24 cellular contexts compared by ENCODE assay signal in genomic region chr1:30508651-30509050, GRCh38.
"Had no signal": no experiment of that assay in that cellular context is flagged by ENCODE, and none has a peak within 500 bp of the region (broad histone marks: within the 10 kb centered on the region; RNA-seq: fewer than 3 reads in every experiment).

No MANE protein-coding gene starts in this region.

- H3K4me1 ChIP-seq: left ventricle myocardium inferior, pancreas, right atrium auricular region, right lobe of liver, suprapubic skin, tibial artery, uterus had no signal

- H3K36me3 Mint-ChIP-seq: memory B cell; naive thymus-derived CD4-positive, alpha-beta T cell; natural killer cell treated with Interleukin-12 subunit alpha and Interleukin-12 subunit beta and Interleukin-15 and Interleukin-18, amount 100 ng/mL, for 72 hours; stimulated activated memory B cell treated with anti-CD40 and anti-IgM and Interleukin-4, amounts not matched to agents 10 μg/mL and 1 μg/mL and 100 μg/mL, for 72 hours had no signal

- H3K4me1 Mint-ChIP-seq: memory B cell; naive thymus-derived CD4-positive, alpha-beta T cell; stimulated activated memory B cell treated with anti-CD40 and anti-IgM and Interleukin-4, amounts not matched to agents 10 μg/mL and 1 μg/mL and 100 μg/mL, for 72 hours had no signal

- DNase-seq: islet precursor cell; left ventricle myocardium inferior; midbrain; mucosa of descending colon; nucleus accumbens; pancreas; right lobe of liver; stimulated activated CD4-positive, alpha-beta T cell treated with anti-CD3 and anti-CD28 coated beads, Interleukin-1b, Interleukin-23, amount 100 ng/mL, for 48 hours; stimulated activated CD4-positive, alpha-beta T cell treated with anti-CD3 and anti-CD28 coated beads, Interleukin-2, amount 100 ng/mL, for 48 hours; stimulated activated CD4-positive, alpha-beta T cell treated with anti-CD3 and anti-CD28 coated beads, Interleukin-4, amount 100 ng/mL, for 4 hours; stimulated activated CD8-positive, alpha-beta memory T cell treated with anti-CD3 and anti-CD28 coated beads, Interleukin-4, amount 100 ng/mL, for 48 hours; stimulated activated naive CD4-positive, alpha-beta T cell treated with Interleukin-2 at 50 U/mL for 16 hours; trophoblast cell; uterus had no signal

- H3K9me3 Mint-ChIP-seq: memory B cell; natural killer cell treated with Interleukin-12 subunit alpha and Interleukin-12 subunit beta and Interleukin-15 and Interleukin-18, amount 100 ng/mL, for 72 hours had no signal

- H3K4me3 ChIP-seq: hepatocyte, left ventricle myocardium inferior, mucosa of descending colon, pancreas, right atrium auricular region, right lobe of liver, smooth muscle cell, suprapubic skin, thoracic aorta, tibial artery, uterus had no signal

- H3K9me3 ChIP-seq: left ventricle myocardium inferior, mucosa of descending colon, pancreas, right atrium auricular region, right lobe of liver, suprapubic skin, thoracic aorta, tibial artery, uterus had no signal

- ATAC-seq: mucosa of descending colon; naive thymus-derived CD4-positive, alpha-beta T cell; natural killer cell treated with Interleukin-12 subunit alpha and Interleukin-12 subunit beta and Interleukin-15 and Interleukin-18, amount 100 ng/mL, for 72 hours; pancreas; right lobe of liver; stimulated activated memory B cell treated with anti-CD40 and anti-IgM and Interleukin-4, amounts not matched to agents 10 μg/mL and 1 μg/mL and 100 μg/mL, for 72 hours had no signal

- H3K36me3 ChIP-seq: left ventricle myocardium inferior, pancreas, right atrium auricular region, right lobe of liver, suprapubic skin, thoracic aorta, tibial artery, uterus had no signal

- H3K27ac Mint-ChIP-seq: memory B cell; naive thymus-derived CD4-positive, alpha-beta T cell; natural killer cell treated with Interleukin-12 subunit alpha and Interleukin-12 subunit beta and Interleukin-15 and Interleukin-18, amount 100 ng/mL, for 72 hours; stimulated activated memory B cell treated with anti-CD40 and anti-IgM and Interleukin-4, amounts not matched to agents 10 μg/mL and 1 μg/mL and 100 μg/mL, for 72 hours had no signal

- H3K27ac ChIP-seq: hepatocyte, left ventricle myocardium inferior, pancreas, right atrium auricular region, right lobe of liver, suprapubic skin, thoracic aorta, tibial artery, uterus had no signal

- H3K4me3 Mint-ChIP-seq: memory B cell; naive thymus-derived CD4-positive, alpha-beta T cell; natural killer cell treated with Interleukin-12 subunit alpha and Interleukin-12 subunit beta and Interleukin-15 and Interleukin-18, amount 100 ng/mL, for 72 hours; stimulated activated memory B cell treated with anti-CD40 and anti-IgM and Interleukin-4, amounts not matched to agents 10 μg/mL and 1 μg/mL and 100 μg/mL, for 72 hours had no signal

- H3K27me3 ChIP-seq: hepatocyte, pancreas, right atrium auricular region, right lobe of liver, uterus had no signal
